In genomic region chr9:1939466-1939865, GRCh38 we compare ENCODE assay signal across 1 cellular context.
TF ChIP-seq lines count a peak whose summit lies in the region.

No MANE protein-coding gene starts in this region.

TF ChIP-seq in GM12878, 131 proteins besides CTCF, POLR2A, EP300 and RAD21 (continued from another document):
- TF ChIP-seq SRF (IDR thresholded peaks at IDR 0.05; ENCODE audit: low read depth in 2 of 2, low read length in 2 of 2) (no peak), ZNF24 (IDR thresholded peaks at IDR 0.05) (no peak), ATF7 (IDR thresholded peaks at IDR 0.05; ENCODE audit: low read depth) (0 out of 2 replicates have a peak, but pooled peaks have one; percentile 0), PML (IDR thresholded peaks at IDR 0.05; ENCODE audit: low read length) (peak; percentile 81), ZBED1 (IDR thresholded peaks at IDR 0.05; ENCODE audit: borderline replicate concordance) (peak; percentile 72), RFX5 (IDR thresholded peaks at IDR 0.05; ENCODE audit: low read depth, low read length) (no peak), RUNX3 (IDR thresholded peaks at IDR 0.05; ENCODE audit: low read length) (peak; percentile 20; the same call in 1 of the 2 replicates)
